Comparison of ENCODE assay signal across 23 cellular contexts in the genomic region with DNA sequence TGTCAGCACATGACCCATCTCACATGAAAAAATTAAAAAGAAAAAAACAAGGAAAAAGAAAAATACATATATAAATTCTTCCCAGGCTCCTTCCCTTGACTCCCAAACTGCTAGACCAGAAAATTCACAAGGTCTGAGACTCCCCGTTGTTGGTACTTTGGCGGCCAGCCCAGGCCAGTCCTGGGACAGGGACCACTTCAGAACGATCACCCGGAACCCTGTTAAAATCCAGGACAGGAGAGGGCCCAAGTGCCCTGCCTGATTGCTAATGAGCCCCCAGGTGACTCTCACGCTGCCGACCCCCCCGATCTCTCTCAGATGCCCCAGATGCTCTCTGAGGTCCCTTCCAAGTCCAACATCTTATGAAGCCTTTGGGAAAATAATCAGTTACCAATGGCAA.
A peak's percentile ranks its signal among the peaks of the same experiment; 100 is the strongest.
DNase-seq lines count a peak whose midpoint lies in the region; ATAC-seq and TF ChIP-seq lines count a peak whose summit lies in the region.
"Had no signal": no experiment of that assay in that cellular context is flagged by ENCODE, and none has a peak within 500 bp of the region (broad histone marks: within the 10 kb centered on the region; RNA-seq: fewer than 3 reads in every experiment).

No MANE protein-coding gene starts in this region.

- no peak for ATAC-seq in HG03354 (IDR thresholded peaks at IDR 0.05; ENCODE audit: poor library complexity, severe bottlenecking, unreplicated experiment)
- ATAC-seq: lower lobe of right lung; natural killer cell treated with Interleukin-12 subunit alpha and Interleukin-12 subunit beta and Interleukin-15 and Interleukin-18, amount 100 ng/mL, for 72 hours; Panc1; sciatic nerve; stimulated activated naive CD8-positive, alpha-beta T cell treated with anti-CD3 and anti-CD28 coated beads, Interleukin-15, Interleukin-2, amounts not matched to agents 100 U/mL and 50 U/mL, for 24 hours; T-cell had no signal

- H3K4me1 Mint-ChIP-seq in neural crest cell: peaks cover 17% of the 10 kb centered on the region

- peak overlapping the region in 2 of 5 donors; percentile 60 to 71 for H3K9ac ChIP-seq in subcutaneous abdominal adipose tissue (ENCODE audit: low read length in 5 of 5)
- H3K9ac ChIP-seq: BLaER1, parathyroid adenoma had no signal

- H3K4me1 ChIP-seq in ascending aorta (peaks cover 44 to 77% of the 10 kb centered on the region in 2 donors), subcutaneous abdominal adipose tissue (ENCODE audit: control insufficient read depth in 5 of 5, insufficient read depth in 5 of 5, low read length in 5 of 5) (peaks cover 31 to 79% (median 75%) of the 10 kb centered on the region in 5 donors)
- H3K4me1 ChIP-seq: parathyroid adenoma had no signal

- peak overlapping the region; percentile 90 to 91 for H3K27ac ChIP-seq in ascending aorta
- peak overlapping the region; percentile 99 for H3K27ac ChIP-seq in subcutaneous abdominal adipose tissue (ENCODE audit: low read depth, low read length)
- H3K27ac ChIP-seq: BLaER1, lower lobe of right lung, parathyroid adenoma had no signal

- no peak overlapping the region for H3K4me3 Mint-ChIP-seq in neural crest cell
- H3K4me3 Mint-ChIP-seq: natural killer cell treated with Interleukin-12 subunit alpha and Interleukin-12 subunit beta and Interleukin-15 and Interleukin-18, amount 100 ng/mL, for 72 hours; T-cell; type B pancreatic cell had no signal

- H3K9me3 ChIP-seq in ascending aorta (no peaks in the 10 kb centered on the region), subcutaneous abdominal adipose tissue (ENCODE audit: control insufficient read depth in 5 of 5, low read length in 5 of 5) (no peaks in the 10 kb centered on the region)
- H3K9me3 ChIP-seq: BLaER1, lower lobe of right lung had no signal

- intact Hi-C loops in ascending aorta (cut with DNase I): no loop called here

- H3K36me3 Mint-ChIP-seq in neural crest cell (ENCODE audit: low read depth): peaks cover 2% of the 10 kb centered on the region
- H3K36me3 Mint-ChIP-seq: natural killer cell treated with Interleukin-12 subunit alpha and Interleukin-12 subunit beta and Interleukin-15 and Interleukin-18, amount 100 ng/mL, for 72 hours; T-cell had no signal

- TF ChIP-seq CTCF in ascending aorta (IDR thresholded peaks at IDR 0.05) (no peak), neural crest cell (conservative IDR thresholded peaks at IDR 0.05) (no peak)

- no peaks in the 10 kb centered on the region for H3K27me3 Mint-ChIP-seq in neural crest cell (ENCODE audit: low read depth)
- H3K27me3 Mint-ChIP-seq: type B pancreatic cell had no signal

- H3K36me3 ChIP-seq in ascending aorta (no peaks in the 10 kb centered on the region), subcutaneous abdominal adipose tissue (ENCODE audit: control insufficient read depth in 5 of 5, insufficient read depth in 5 of 5, low read length in 5 of 5) (peaks cover 0 to 8% (median under 1%) of the 10 kb centered on the region in 5 donors)
- H3K36me3 ChIP-seq: BLaER1, lower lobe of right lung had no signal

- H3K4me3 ChIP-seq in ascending aorta (no peak overlapping the region), subcutaneous abdominal adipose tissue (ENCODE audit: low read depth in 1 of 5, low read length in 5 of 5) (no peak overlapping the region)
- H3K4me3 ChIP-seq: BLaER1, lower lobe of right lung had no signal

- H3K27ac Mint-ChIP-seq in neural crest cell (ENCODE audit: unreplicated experiment): peak overlapping the region; percentile 37
- H3K27ac Mint-ChIP-seq: natural killer cell treated with Interleukin-12 subunit alpha and Interleukin-12 subunit beta and Interleukin-15 and Interleukin-18, amount 100 ng/mL, for 72 hours; T-cell; type B pancreatic cell had no signal

- H3K27me3 ChIP-seq in ascending aorta (no peaks in the 10 kb centered on the region), subcutaneous abdominal adipose tissue (ENCODE audit: control insufficient read depth in 5 of 5, insufficient read depth in 4 of 5, low read length in 5 of 5) (no peaks in the 10 kb centered on the region)

- H3K9me3 Mint-ChIP-seq in neural crest cell: no peaks in the 10 kb centered on the region
- H3K9me3 Mint-ChIP-seq: natural killer cell treated with Interleukin-12 subunit alpha and Interleukin-12 subunit beta and Interleukin-15 and Interleukin-18, amount 100 ng/mL, for 72 hours; T-cell; type B pancreatic cell had no signal

- DNase-seq in DMS79 treated with DMSO at 0.1 percent for 48 hours (lab: John Stamatoyannopoulos, UW) (peak; percentile 37), ascending aorta (ENCODE audit: low spot score in 2 of 2) (peak in 1 of 2 donors; percentile 62), neural crest cell (ENCODE audit: low read depth, low spot score) (no peak), SW480 (ENCODE audit: low spot score) (no peak), iPS-NIHi7 (ENCODE audit: extremely low spot score) (no peak)
- DNase-seq in stimulated activated CD4-positive, alpha-beta T cell treated with anti-CD3 and anti-CD28 coated beads, Interleukin-2, amount 100 ng/mL, for 24 hours: no peak
- DNase-seq: activated CD4-positive, alpha-beta T cell treated with anti-CD3 and anti-CD28 coated beads, Interleukin-2, amount 50 U/mL, for 48 hours; activated CD4-positive, CD25-positive, alpha-beta regulatory T cell; activated naive CD4-positive, alpha-beta T cell treated with anti-CD3 and anti-CD28 coated beads, Interleukin-2, amount 50 U/mL, for 16 hours; amniotic stem cell; lower lobe of right lung; NCI-H2029 treated with DMSO at 0.1 percent for 48 hours; NCI-H2227 treated with DMSO at 0.1 percent for 48 hours; stimulated activated naive CD8-positive, alpha-beta T cell treated with anti-CD3 and anti-CD28 coated beads, Interleukin-15, Interleukin-2, amounts not matched to agents 100 U/mL and 50 U/mL, for 24 hours; T-cell had no signal
